22 cellular contexts compared by ENCODE assay signal in the genomic region with DNA sequence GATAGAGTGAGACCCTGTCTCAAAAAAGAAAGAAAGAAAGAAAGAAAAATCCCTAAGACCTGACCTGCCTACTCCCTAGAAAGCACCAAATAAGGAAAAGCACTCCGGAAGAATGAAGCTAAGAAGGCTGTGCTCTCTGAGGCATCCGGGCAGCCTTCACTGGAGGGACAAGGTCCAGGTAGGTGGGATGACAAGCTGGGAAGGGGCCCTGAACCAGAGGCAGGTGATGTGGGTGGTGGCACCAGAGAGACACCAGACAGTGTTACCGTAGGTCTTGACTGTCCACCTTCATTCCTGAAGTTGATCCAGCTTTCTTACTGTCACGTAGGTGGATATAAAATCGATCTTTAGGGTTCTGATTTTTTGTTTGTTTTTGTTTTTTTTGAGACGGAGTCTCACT. TPM values are rescaled to one million over a fixed set of nuclear protein-coding genes. Genes with fewer than 3 reads are reported as not detected.
"Had no signal": no experiment of that assay in that cellular context is flagged by ENCODE, and none has a peak within 500 bp of the region (broad histone marks: within the 10 kb centered on the region; RNA-seq: fewer than 3 reads in every experiment).

No MANE protein-coding gene starts in this region.

- ATAC-seq: activated T-helper 17 cell treated with anti-CD3 and anti-CD28 coated beads, Interleukin-2, amount 50 U/mL, for 72 hours; foreskin keratinocyte; natural killer cell; stimulated activated naive CD8-positive, alpha-beta T cell treated with anti-CD3 and anti-CD28 coated beads, Interleukin-15, amount 100 ng/mL, for 72 hours had no signal

- H3K27ac Mint-ChIP-seq: activated B cell treated with CpG ODN at 0.5 μM for 24 hours; activated CD4-positive, alpha-beta memory T cell treated with anti-CD3 and anti-CD28 coated beads, Interleukin-2, amount 10 ng/mL, durations not matched to agents 7 days and 5 days; activated naive CD8-positive, alpha-beta T cell treated with anti-CD3 and anti-CD28 coated beads, Interleukin-2, amount 10 ng/mL, durations not matched to agents 7 days and 5 days; activated T-helper 17 cell treated with anti-CD3 and anti-CD28 coated beads, Interleukin-2, amount 50 U/mL, for 72 hours; natural killer cell; stimulated activated naive CD8-positive, alpha-beta T cell treated with anti-CD3 and anti-CD28 coated beads, Interleukin-15, amount 100 ng/mL, for 72 hours had no signal

- H3K4me1 Mint-ChIP-seq: activated B cell treated with CpG ODN at 0.5 μM for 24 hours; activated naive CD8-positive, alpha-beta T cell treated with anti-CD3 and anti-CD28 coated beads, Interleukin-2, amount 10 ng/mL, durations not matched to agents 7 days and 5 days; activated T-helper 17 cell treated with anti-CD3 and anti-CD28 coated beads, Interleukin-2, amount 50 U/mL, for 72 hours; natural killer cell had no signal

- H3K27ac ChIP-seq: foreskin keratinocyte, skin epidermis had no signal

- H3K36me3 Mint-ChIP-seq: activated naive CD8-positive, alpha-beta T cell treated with anti-CD3 and anti-CD28 coated beads, Interleukin-2, amount 10 ng/mL, durations not matched to agents 7 days and 5 days; natural killer cell had no signal

- H3K4me3 ChIP-seq: skin epidermis had no signal

- H3K9me3 Mint-ChIP-seq: activated B cell treated with CpG ODN at 0.5 μM for 24 hours; activated CD4-positive, alpha-beta memory T cell treated with anti-CD3 and anti-CD28 coated beads, Interleukin-2, amount 10 ng/mL, durations not matched to agents 7 days and 5 days; activated naive CD8-positive, alpha-beta T cell treated with anti-CD3 and anti-CD28 coated beads, Interleukin-2, amount 10 ng/mL, durations not matched to agents 7 days and 5 days; activated T-helper 17 cell treated with anti-CD3 and anti-CD28 coated beads, Interleukin-2, amount 50 U/mL, for 72 hours; natural killer cell; stimulated activated naive CD8-positive, alpha-beta T cell treated with anti-CD3 and anti-CD28 coated beads, Interleukin-15, amount 100 ng/mL, for 72 hours had no signal

- DNase-seq: activated B cell treated with CpG ODN at 0.5 μM for 24 hours; activated CD4-positive, alpha-beta memory T cell treated with anti-CD3 and anti-CD28 coated beads, Interleukin-2, amount 10 ng/mL, durations not matched to agents 7 days and 5 days; activated CD4-positive, alpha-beta T cell treated with anti-CD3 and anti-CD28 coated beads for 48 hours; activated naive CD4-positive, alpha-beta T cell treated with Interleukin-2 at 50 U/mL for 16 hours; activated naive CD8-positive, alpha-beta T cell treated with anti-CD3 and anti-CD28 coated beads, Interleukin-2, amount 10 ng/mL, durations not matched to agents 7 days and 5 days; activated T-cell treated with anti-CD3 and anti-CD28 coated beads, Interleukin-2, amount 50 U/mL, for 1 hour; amygdala; foreskin keratinocyte; glutamatergic neuron; kidney glomerular epithelial cell; mesendoderm; natural killer cell; stimulated activated CD4-positive, alpha-beta T cell treated with anti-CD3 and anti-CD28 coated beads, Interleukin-4, amount 100 ng/mL, for 1 hour; stimulated activated naive CD8-positive, alpha-beta T cell treated with anti-CD3 and anti-CD28 coated beads, Interleukin-15, amount 100 ng/mL, for 72 hours; T-helper 1 cell; T-helper 9 cell had no signal

- H3K4me1 ChIP-seq: foreskin keratinocyte had no signal

- H3K4me3 Mint-ChIP-seq: activated B cell treated with CpG ODN at 0.5 μM for 24 hours; activated CD4-positive, alpha-beta memory T cell treated with anti-CD3 and anti-CD28 coated beads, Interleukin-2, amount 10 ng/mL, durations not matched to agents 7 days and 5 days; activated naive CD8-positive, alpha-beta T cell treated with anti-CD3 and anti-CD28 coated beads, Interleukin-2, amount 10 ng/mL, durations not matched to agents 7 days and 5 days; activated T-helper 17 cell treated with anti-CD3 and anti-CD28 coated beads, Interleukin-2, amount 50 U/mL, for 72 hours; natural killer cell; stimulated activated naive CD8-positive, alpha-beta T cell treated with anti-CD3 and anti-CD28 coated beads, Interleukin-15, amount 100 ng/mL, for 72 hours had no signal

RNA-seq across cellular contexts. Expression of gene SMTNL2, which starts 26.3 kb away (rescaled TPM):
- total RNA-seq: activated B cell treated with CpG ODN at 0.5 μM for 24 hours; activated CD4-positive, alpha-beta memory T cell treated with anti-CD3 and anti-CD28 coated beads, Interleukin-2, amount 10 ng/mL, durations not matched to agents 7 days and 5 days; activated naive CD8-positive, alpha-beta T cell treated with anti-CD3 and anti-CD28 coated beads, Interleukin-2, amount 10 ng/mL, durations not matched to agents 7 days and 5 days; activated T-helper 17 cell treated with anti-CD3 and anti-CD28 coated beads, Interleukin-2, amount 50 U/mL, for 72 hours; dermis microvascular lymphatic vessel endothelial cell; foreskin keratinocyte; liver; natural killer cell had no signal
- polyA plus RNA-seq: foreskin keratinocyte had no signal

RNA-seq across cellular contexts. Expression of gene ALOX15, which starts 30.8 kb away (rescaled TPM):
- total RNA-seq: activated B cell treated with CpG ODN at 0.5 μM for 24 hours; activated CD4-positive, alpha-beta memory T cell treated with anti-CD3 and anti-CD28 coated beads, Interleukin-2, amount 10 ng/mL, durations not matched to agents 7 days and 5 days; activated naive CD8-positive, alpha-beta T cell treated with anti-CD3 and anti-CD28 coated beads, Interleukin-2, amount 10 ng/mL, durations not matched to agents 7 days and 5 days; dermis microvascular lymphatic vessel endothelial cell; foreskin keratinocyte; natural killer cell had no signal
- polyA plus RNA-seq: foreskin keratinocyte had no signal

RNA-seq across cellular contexts. Expression of gene GGT6, which starts 50.3 kb away (rescaled TPM):
- total RNA-seq: activated B cell treated with CpG ODN at 0.5 μM for 24 hours; activated CD4-positive, alpha-beta memory T cell treated with anti-CD3 and anti-CD28 coated beads, Interleukin-2, amount 10 ng/mL, durations not matched to agents 7 days and 5 days; activated naive CD8-positive, alpha-beta T cell treated with anti-CD3 and anti-CD28 coated beads, Interleukin-2, amount 10 ng/mL, durations not matched to agents 7 days and 5 days; activated T-helper 17 cell treated with anti-CD3 and anti-CD28 coated beads, Interleukin-2, amount 50 U/mL, for 72 hours; cardiac septum; dermis microvascular lymphatic vessel endothelial cell; natural killer cell; temporal lobe had no signal
